ENCODE assay signal across 1 cellular context in the genomic region with DNA sequence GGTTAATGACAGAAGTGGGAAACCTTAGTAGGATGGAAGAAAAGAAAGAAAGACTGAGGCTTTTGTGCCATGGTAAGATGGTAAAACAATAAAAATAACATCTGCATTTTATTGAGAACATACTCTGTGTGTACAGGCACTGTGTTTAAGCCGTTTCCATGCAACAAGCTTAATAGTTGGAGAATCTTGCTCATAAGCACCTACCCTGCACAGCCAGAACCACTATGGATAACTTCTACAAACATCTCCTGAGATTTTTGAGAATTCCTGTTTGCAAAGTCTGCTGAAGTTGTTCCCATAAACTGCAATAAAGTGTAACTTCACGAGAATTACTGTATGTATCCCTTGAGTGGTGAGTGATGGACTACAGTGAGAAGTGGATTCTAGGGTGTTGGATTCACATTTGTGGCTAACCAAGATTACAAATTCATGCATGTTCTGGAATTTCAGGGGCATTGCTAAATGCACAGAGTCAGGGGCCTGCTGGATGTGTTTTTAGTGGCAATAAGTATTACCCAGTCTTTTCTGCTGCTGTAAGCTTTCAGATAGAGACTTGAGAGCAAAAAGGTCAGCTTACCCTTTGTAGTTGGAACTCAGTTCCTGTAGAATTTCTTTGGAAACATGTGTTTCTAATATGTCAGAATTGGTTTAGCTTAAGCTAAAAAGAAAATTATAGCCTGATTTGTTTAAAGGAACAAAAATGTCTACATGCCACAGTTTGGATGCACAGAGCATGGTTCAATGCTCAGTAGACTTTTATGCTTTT.
TF ChIP-seq lines count a peak whose summit lies in the region.

No MANE protein-coding gene starts in this region.

TF ChIP-seq in K562, 482 proteins besides CTCF, POLR2A, EP300 and RAD21:
- TF ChIP-seq ZNF707 (CRISPR knock-in tag; conservative IDR thresholded peaks at IDR 0.05), result no peak
- TF ChIP-seq, protein P1, sequence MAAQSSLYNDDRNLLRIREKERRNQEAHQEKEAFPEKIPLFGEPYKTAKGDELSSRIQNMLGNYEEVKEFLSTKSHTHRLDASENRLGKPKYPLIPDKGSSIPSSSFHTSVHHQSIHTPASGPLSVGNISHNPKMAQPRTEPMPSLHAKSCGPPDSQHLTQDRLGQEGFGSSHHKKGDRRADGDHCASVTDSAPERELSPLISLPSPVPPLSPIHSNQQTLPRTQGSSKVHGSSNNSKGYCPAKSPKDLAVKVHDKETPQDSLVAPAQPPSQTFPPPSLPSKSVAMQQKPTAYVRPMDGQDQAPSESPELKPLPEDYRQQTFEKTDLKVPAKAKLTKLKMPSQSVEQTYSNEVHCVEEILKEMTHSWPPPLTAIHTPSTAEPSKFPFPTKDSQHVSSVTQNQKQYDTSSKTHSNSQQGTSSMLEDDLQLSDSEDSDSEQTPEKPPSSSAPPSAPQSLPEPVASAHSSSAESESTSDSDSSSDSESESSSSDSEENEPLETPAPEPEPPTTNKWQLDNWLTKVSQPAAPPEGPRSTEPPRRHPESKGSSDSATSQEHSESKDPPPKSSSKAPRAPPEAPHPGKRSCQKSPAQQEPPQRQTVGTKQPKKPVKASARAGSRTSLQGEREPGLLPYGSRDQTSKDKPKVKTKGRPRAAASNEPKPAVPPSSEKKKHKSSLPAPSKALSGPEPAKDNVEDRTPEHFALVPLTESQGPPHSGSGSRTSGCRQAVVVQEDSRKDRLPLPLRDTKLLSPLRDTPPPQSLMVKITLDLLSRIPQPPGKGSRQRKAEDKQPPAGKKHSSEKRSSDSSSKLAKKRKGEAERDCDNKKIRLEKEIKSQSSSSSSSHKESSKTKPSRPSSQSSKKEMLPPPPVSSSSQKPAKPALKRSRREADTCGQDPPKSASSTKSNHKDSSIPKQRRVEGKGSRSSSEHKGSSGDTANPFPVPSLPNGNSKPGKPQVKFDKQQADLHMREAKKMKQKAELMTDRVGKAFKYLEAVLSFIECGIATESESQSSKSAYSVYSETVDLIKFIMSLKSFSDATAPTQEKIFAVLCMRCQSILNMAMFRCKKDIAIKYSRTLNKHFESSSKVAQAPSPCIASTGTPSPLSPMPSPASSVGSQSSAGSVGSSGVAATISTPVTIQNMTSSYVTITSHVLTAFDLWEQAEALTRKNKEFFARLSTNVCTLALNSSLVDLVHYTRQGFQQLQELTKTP (IDR thresholded peaks at IDR 0.05; ENCODE audit: low read depth in 1 of 2, partially characterized antibody in 2 of 2), result no peak
- no peak for TF ChIP-seq ZNF695 (CRISPR knock-in tag; IDR thresholded peaks at IDR 0.05)
- no peak for TF ChIP-seq SAFB2 (IDR thresholded peaks at IDR 0.05; ENCODE audit: borderline replicate concordance, low read depth, low read length, severe bottlenecking)
- no peak for TF ChIP-seq FOS (IDR thresholded peaks at IDR 0.05; ENCODE audit: extremely low read depth, insufficient read length)
- no peak for TF ChIP-seq POLR2AphosphoS2 (IDR thresholded peaks at IDR 0.05; ENCODE audit: low read length)
- TF ChIP-seq ZNF197 (CRISPR knock-in tag; IDR thresholded peaks at IDR 0.05; ENCODE audit: low read depth), result no peak
- TF ChIP-seq BMI1 (IDR thresholded peaks at IDR 0.05; ENCODE audit: low read length), result no peak
- no peak for TF ChIP-seq MITF (IDR thresholded peaks at IDR 0.05)
- no peak for TF ChIP-seq ZNF644 (tag; IDR thresholded peaks at IDR 0.05; ENCODE audit: low read depth)
- no peak for TF ChIP-seq FOXJ3 (CRISPR knock-in tag; IDR thresholded peaks at IDR 0.05)
- TF ChIP-seq CREB3 (tag; conservative IDR thresholded peaks at IDR 0.05; ENCODE audit: low read depth), result no peak
- TF ChIP-seq GATAD2B (IDR thresholded peaks at IDR 0.05; ENCODE audit: borderline replicate concordance), result no peak
